ENCODE assay signal across 9 cellular contexts in the genomic region with DNA sequence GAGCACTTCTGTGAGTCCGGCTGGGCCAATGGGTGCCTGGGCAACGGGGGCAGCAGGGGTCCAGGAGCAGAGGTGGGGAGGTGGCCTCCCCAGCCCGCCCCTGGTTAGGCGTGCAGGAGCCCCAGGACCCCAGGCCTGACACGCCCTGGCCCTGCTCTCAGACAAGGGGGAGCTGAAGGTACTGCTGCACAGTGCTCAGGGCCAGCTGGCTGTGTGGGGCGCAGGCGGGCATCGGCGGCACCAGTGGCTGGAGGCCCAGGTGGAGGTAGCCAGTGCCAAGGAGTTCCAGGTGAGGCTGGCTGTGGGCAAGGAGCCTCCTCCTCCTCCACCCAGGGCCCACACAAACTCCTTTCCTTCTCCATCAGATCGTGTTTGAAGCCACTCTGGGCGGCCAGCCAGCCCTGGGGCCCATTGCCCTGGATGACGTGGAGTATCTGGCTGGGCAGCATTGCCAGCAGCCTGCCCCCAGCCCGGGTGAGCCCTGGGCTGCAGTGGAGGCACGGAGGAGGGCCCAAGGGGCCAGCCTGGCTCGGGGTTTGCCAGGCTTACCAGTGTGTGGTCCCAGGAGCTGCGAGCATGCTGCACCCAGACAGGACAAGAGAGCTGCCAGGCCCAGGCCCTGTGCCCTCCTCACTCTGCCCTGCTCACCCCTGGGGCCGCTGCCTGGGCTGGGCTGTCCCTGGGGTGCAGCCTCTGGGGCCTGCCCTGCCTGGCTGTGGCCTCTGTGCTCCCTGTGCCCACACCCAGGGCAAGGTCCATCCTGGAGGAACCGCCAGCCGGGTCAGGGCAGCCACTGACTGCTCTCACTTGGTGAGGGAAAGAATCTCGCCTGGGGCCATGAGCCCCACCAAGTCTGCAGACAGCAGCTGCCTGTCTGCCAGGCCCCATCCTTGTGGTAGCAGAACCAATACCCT. TPM values are rescaled to one million over a fixed set of nuclear protein-coding genes. Genes with fewer than 3 reads are reported as not detected.
A peak's percentile ranks its signal among the peaks of the same experiment; 100 is the strongest.
DNase-seq lines count a peak whose midpoint lies in the region; TF ChIP-seq lines count a peak whose summit lies in the region.
"Had no signal": no experiment of that assay in that cellular context is flagged by ENCODE, and none has a peak within 500 bp of the region (broad histone marks: within the 10 kb centered on the region; RNA-seq: fewer than 3 reads in every experiment).

No MANE protein-coding gene starts in this region.

- no peaks in the 10 kb centered on the region for H3K27me3 Mint-ChIP-seq in activated CD4-positive, alpha-beta memory T cell treated with anti-CD3 and anti-CD28 coated beads, Interleukin-2, amount 10 ng/mL, durations not matched to agents 7 days and 5 days

- peaks cover 17% of the 10 kb centered on the region for H3K36me3 Mint-ChIP-seq in activated CD4-positive, alpha-beta memory T cell treated with anti-CD3 and anti-CD28 coated beads, Interleukin-2, amount 10 ng/mL, durations not matched to agents 7 days and 5 days (ENCODE audit: low read depth)

- H3K4me1 Mint-ChIP-seq in activated CD4-positive, alpha-beta memory T cell treated with anti-CD3 and anti-CD28 coated beads, Interleukin-2, amount 10 ng/mL, durations not matched to agents 7 days and 5 days, result peaks cover 8% of the 10 kb centered on the region

- H3K4me3 ChIP-seq in hepatocyte, result no peak overlapping the region
- H3K4me3 ChIP-seq in stomach smooth muscle (ENCODE audit: low read length in 2 of 2), result no peak overlapping the region
- H3K4me3 ChIP-seq: SJSA1 had no signal

- no peaks in the 10 kb centered on the region for H3K9me3 Mint-ChIP-seq in activated CD4-positive, alpha-beta memory T cell treated with anti-CD3 and anti-CD28 coated beads, Interleukin-2, amount 10 ng/mL, durations not matched to agents 7 days and 5 days

- peak overlapping the region in 1 of 2 donors; percentile 42 for H3K9ac ChIP-seq in stomach smooth muscle (ENCODE audit: low read length in 2 of 2)

- H3K9me2 ChIP-seq in hepatocyte (replicated peaks; ENCODE audit: insufficient read depth), result no peaks in the 10 kb centered on the region

- CTCF ChIA-PET in activated CD4-positive, alpha-beta memory T cell treated with anti-CD3 and anti-CD28 coated beads, Interleukin-2, amount 10 ng/mL, durations not matched to agents 7 days and 5 days (lab: Charles Lee), result interaction anchor here (0.5 to 0.6 kb wide), 2 partner anchors 18 to 177 kb away, joined by 3 read pairs; no protein-coding TSS in a partner anchor

- no peak for TF ChIP-seq CTCF in hepatocyte (IDR thresholded peaks at IDR 0.05; ENCODE audit: poor library complexity)

- H3K4me1 ChIP-seq in hepatocyte (ENCODE audit: insufficient read depth), result peaks cover 16% of the 10 kb centered on the region
- peaks cover 30% of the 10 kb centered on the region for H3K4me1 ChIP-seq in stomach smooth muscle (ENCODE audit: control insufficient read depth, insufficient read depth, low read length)
- H3K4me1 ChIP-seq: SJSA1 had no signal

- 85% methylated on average over 15 of the region's 20 CpGs for WGBS in hepatocyte (ENCODE audit: low lambda C conversion rate, missing lambda C conversion rate)

- no peak overlapping the region for H3K4me3 Mint-ChIP-seq in activated CD4-positive, alpha-beta memory T cell treated with anti-CD3 and anti-CD28 coated beads, Interleukin-2, amount 10 ng/mL, durations not matched to agents 7 days and 5 days

- peaks cover 4% of the 10 kb centered on the region for H4K20me1 ChIP-seq in hepatocyte (ENCODE audit: insufficient read depth, poor library complexity, severe bottlenecking)

- peak overlapping the region; percentile 27 for H3K4me2 ChIP-seq in hepatocyte

- no peak overlapping the region for H3K27ac Mint-ChIP-seq in activated CD4-positive, alpha-beta memory T cell treated with anti-CD3 and anti-CD28 coated beads, Interleukin-2, amount 10 ng/mL, durations not matched to agents 7 days and 5 days

- DNase-seq in HK-2 (ENCODE audit: unreplicated experiment) (peak; percentile 53), anterior cingulate cortex (lab: John Stamatoyannopoulos, UW) (peak in 47 of 58 donors; percentile 14 to 80 (median 55)), hepatocyte (ENCODE audit: low spot score) (peak; percentile 62), putamen (ENCODE audit: low spot score) (no peak)
- DNase-seq in activated naive CD4-positive, alpha-beta T cell treated with anti-CD3 and anti-CD28 coated beads, Interleukin-2, amount 50 U/mL, for 16 hours, result no peak
- no peak for DNase-seq in activated CD4-positive, alpha-beta memory T cell treated with anti-CD3 and anti-CD28 coated beads, Interleukin-2, amount 10 ng/mL, durations not matched to agents 7 days and 5 days
- DNase-seq: activated effector memory CD4-positive, alpha-beta T cell treated with Interleukin-2 at 50 U/mL for 16 hours had no signal

- H3K27ac ChIP-seq in hepatocyte (peak overlapping the region; percentile 69), stomach smooth muscle (ENCODE audit: low read length) (peak overlapping the region; percentile 55)
- H3K27ac ChIP-seq: SJSA1 had no signal

- H3K36me3 ChIP-seq in hepatocyte (replicated peaks; ENCODE audit: insufficient read depth, low read depth) (no peaks in the 10 kb centered on the region), stomach smooth muscle (ENCODE audit: control insufficient read depth in 2 of 2, insufficient read depth in 2 of 2, low read length in 2 of 2) (peaks cover 23 to 28% of the 10 kb centered on the region in 2 donors)

- peaks cover 10% of the 10 kb centered on the region for H3K79me2 ChIP-seq in hepatocyte

- H2AFZ ChIP-seq in hepatocyte, result no peak overlapping the region

- no peaks in the 10 kb centered on the region for H3K27me3 ChIP-seq in hepatocyte
- H3K27me3 ChIP-seq in stomach smooth muscle (ENCODE audit: control insufficient read depth in 1 of 2, insufficient read depth in 2 of 2, low read length in 2 of 2), result no peaks in the 10 kb centered on the region
- H3K27me3 ChIP-seq: SJSA1 had no signal

- POLR2A ChIA-PET in activated CD4-positive, alpha-beta memory T cell treated with anti-CD3 and anti-CD28 coated beads, Interleukin-2, amount 10 ng/mL, durations not matched to agents 7 days and 5 days (lab: Charles Lee), result no interaction called here

- H3K9me3 ChIP-seq in hepatocyte (ENCODE audit: low read depth), result no peaks in the 10 kb centered on the region
- no peaks in the 10 kb centered on the region for H3K9me3 ChIP-seq in stomach smooth muscle (ENCODE audit: control insufficient read depth in 2 of 2, low read length in 2 of 2)
- H3K9me3 ChIP-seq: SJSA1 had no signal

RNA-seq across cellular contexts. Expression of a gene that starts 7.0 kb away (rescaled TPM):
- total RNA-seq in hepatocyte, result 7.9 and 8.5 TPM in 2 replicates
- 12.7 and 16.9 TPM in 2 replicates for polyA plus RNA-seq in hepatocyte
- 10 to 100 TPM; 12.5 to 13.6 TPM for total RNA-seq in activated CD4-positive, alpha-beta memory T cell treated with anti-CD3 and anti-CD28 coated beads, Interleukin-2, amount 10 ng/mL, durations not matched to agents 7 days and 5 days

RNA-seq across cellular contexts. Expression of a gene that starts 7.0 kb away (rescaled TPM):
- total RNA-seq in hepatocyte, result 318 and 372 TPM in 2 replicates
- polyA plus RNA-seq in hepatocyte, result 508 and 568 TPM in 2 replicates
- 100 to 1,000 TPM; 301 to 316 TPM for total RNA-seq in activated CD4-positive, alpha-beta memory T cell treated with anti-CD3 and anti-CD28 coated beads, Interleukin-2, amount 10 ng/mL, durations not matched to agents 7 days and 5 days

RNA-seq across cellular contexts. Expression of a gene that starts 9.9 kb away (rescaled TPM):
- 101 and 111 TPM in 2 replicates for total RNA-seq in hepatocyte
- polyA plus RNA-seq in hepatocyte, result 384 and 390 TPM in 2 replicates
- total RNA-seq in activated CD4-positive, alpha-beta memory T cell treated with anti-CD3 and anti-CD28 coated beads, Interleukin-2, amount 10 ng/mL, durations not matched to agents 7 days and 5 days, result 10 to 100 TPM; 82.3 to 85.4 TPM

RNA-seq across cellular contexts. Expression of a gene that starts 16.8 kb away (rescaled TPM):
- 2.0 and 3.0 TPM in 2 replicates for total RNA-seq in hepatocyte
- 7.2 and 7.7 TPM in 2 replicates for polyA plus RNA-seq in hepatocyte
- total RNA-seq in activated CD4-positive, alpha-beta memory T cell treated with anti-CD3 and anti-CD28 coated beads, Interleukin-2, amount 10 ng/mL, durations not matched to agents 7 days and 5 days, result 1 to 10 TPM; 8.7 TPM

RNA-seq across cellular contexts. Expression of a gene that starts 27.2 kb away (rescaled TPM):
- 7.6 TPM in 2 replicates for total RNA-seq in hepatocyte
- polyA plus RNA-seq in hepatocyte, result 12.4 and 12.6 TPM in 2 replicates
- total RNA-seq in activated CD4-positive, alpha-beta memory T cell treated with anti-CD3 and anti-CD28 coated beads, Interleukin-2, amount 10 ng/mL, durations not matched to agents 7 days and 5 days, result 10 to 100 TPM; 43.6 to 45.7 TPM

Comparison
In these comparisons a context has a peak if more than half of its experiments do, and no peak if none do; other contexts are left out.
1. DNase-seq: peak in HK-2 (single experiment), anterior cingulate cortex (47 of 58) and hepatocyte (single experiment); none in activated naive CD4-positive, alpha-beta T cell treated with anti-CD3 and anti-CD28 coated beads, Interleukin-2, amount 50 U/mL, for 16 hours (single experiment), activated CD4-positive, alpha-beta memory T cell treated with anti-CD3 and anti-CD28 coated beads, Interleukin-2, amount 10 ng/mL, durations not matched to agents 7 days and 5 days (single experiment) and putamen (single experiment).